15 cellular contexts compared by ENCODE assay signal in the genomic region with DNA sequence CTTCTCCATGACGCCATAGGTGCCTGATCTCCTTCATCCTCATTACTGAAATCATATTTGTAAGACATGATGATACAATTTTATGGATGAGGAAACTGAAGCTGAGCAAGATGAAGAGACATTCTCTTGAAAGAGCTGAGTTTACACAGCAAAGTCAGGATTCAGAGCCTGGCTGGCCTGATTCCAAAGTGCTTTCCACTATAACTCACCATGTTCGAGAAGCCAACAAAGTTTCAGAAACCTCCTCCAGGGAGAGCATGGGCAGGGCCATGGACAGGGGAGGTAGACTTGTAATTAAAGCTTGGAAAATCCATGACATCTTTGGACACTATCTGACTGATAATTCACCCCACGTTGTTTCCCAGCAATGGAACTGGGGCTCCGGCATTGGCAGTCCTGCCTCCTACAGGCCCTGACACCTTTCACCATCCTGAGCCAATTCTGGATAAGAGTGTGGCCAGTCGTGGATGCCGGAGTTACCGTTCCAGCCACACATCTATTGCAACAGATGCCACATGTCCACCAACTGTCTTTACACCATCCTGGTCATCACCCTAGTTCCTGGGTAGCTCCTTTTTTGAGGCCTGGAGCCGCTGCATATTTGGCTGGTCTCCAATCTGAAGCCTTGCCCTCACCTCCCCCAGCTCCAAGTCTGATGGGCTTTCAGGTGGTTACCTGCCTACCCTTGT.
DNase-seq lines count a peak whose midpoint lies in the region; ATAC-seq and TF ChIP-seq lines count a peak whose summit lies in the region.
"Had no signal": no experiment of that assay in that cellular context is flagged by ENCODE, and none has a peak within 500 bp of the region (broad histone marks: within the 10 kb centered on the region; RNA-seq: fewer than 3 reads in every experiment).

No MANE protein-coding gene starts in this region.

- no peak for TF ChIP-seq CTCF in cardiac fibroblast (IDR thresholded peaks at IDR 0.05; ENCODE audit: low read depth, low read length)
- TF ChIP-seq CTCF in hepatocyte (IDR thresholded peaks at IDR 0.05; ENCODE audit: poor library complexity) = no peak
- TF ChIP-seq CTCF in sigmoid colon (IDR thresholded peaks at IDR 0.05) = no peak

- no peaks in the 10 kb centered on the region for H3K79me2 ChIP-seq in GM23248 (ENCODE audit: insufficient read depth)
- H3K79me2 ChIP-seq in hepatocyte = no peaks in the 10 kb centered on the region

- H3K9ac ChIP-seq in GM23248 = no peak overlapping the region

- H3K27me3 Mint-ChIP-seq in natural killer cell treated with Interleukin-12 subunit alpha and Interleukin-12 subunit beta and Interleukin-15 and Interleukin-18, amount 100 ng/mL, for 72 hours = no peaks in the 10 kb centered on the region

- no peak for TF ChIP-seq POLR2A in sigmoid colon (IDR thresholded peaks at IDR 0.05)

- H3K9me2 ChIP-seq in GM23248 (ENCODE audit: insufficient read depth) = no peaks in the 10 kb centered on the region
- no peaks in the 10 kb centered on the region for H3K9me2 ChIP-seq in hepatocyte (replicated peaks; ENCODE audit: insufficient read depth)

- peak; percentile 51 for DNase-seq in GM23248
- DNase-seq in cardiac fibroblast (ENCODE audit: low read depth in 2 of 2) = peak; percentile 46 to 74
- no peak for DNase-seq in hepatocyte (ENCODE audit: low spot score)
- DNase-seq in sigmoid colon = peak; percentile 86
- DNase-seq in activated effector memory CD4-positive, alpha-beta T cell treated with Interleukin-2 at 50 U/mL for 16 hours = no peak
- no peak for DNase-seq in natural killer cell treated with Interleukin-12 subunit alpha and Interleukin-12 subunit beta and Interleukin-15 and Interleukin-18, amount 100 ng/mL, for 72 hours (ENCODE audit: low spot score)
- DNase-seq: CD4-positive, CD25-positive, alpha-beta regulatory T cell; DMS53; MM.1S; NCI-H1105; NCI-H1694 treated with DMSO at 0.1 percent for 48 hours; NCI-H748 treated with DMSO at 0.1 percent for 48 hours had no signal

- no peak overlapping the region for H3K4me2 ChIP-seq in GM23248 (ENCODE audit: unreplicated experiment)
- no peak overlapping the region for H3K4me2 ChIP-seq in hepatocyte

- peaks cover 38% of the 10 kb centered on the region for H3F3A ChIP-seq in GM23248 (ENCODE audit: insufficient read depth)

- no peaks in the 10 kb centered on the region for H4K20me1 ChIP-seq in GM23248 (ENCODE audit: insufficient read depth)
- H4K20me1 ChIP-seq in hepatocyte (ENCODE audit: insufficient read depth, poor library complexity, severe bottlenecking) = no peaks in the 10 kb centered on the region

- H3K4me3 ChIP-seq in GM23248 (no peak overlapping the region), cardiac fibroblast (replicated peaks in 1 of 2; ENCODE audit: low read depth in 2 of 2, low read length in 2 of 2) (no peak overlapping the region), hepatocyte (no peak overlapping the region), sigmoid colon (no peak overlapping the region)

- ATAC-seq in HG02588 (IDR thresholded peaks at IDR 0.05; ENCODE audit: unreplicated experiment) = no peak
- ATAC-seq in HG03521 (IDR thresholded peaks at IDR 0.05; ENCODE audit: unreplicated experiment) = no peak
- no peak for ATAC-seq in natural killer cell treated with Interleukin-12 subunit alpha and Interleukin-12 subunit beta and Interleukin-15 and Interleukin-18, amount 100 ng/mL, for 72 hours
- ATAC-seq: Right ventricle myocardium inferior had no signal

- H2AFZ ChIP-seq in GM23248 = no peak overlapping the region
- no peak overlapping the region for H2AFZ ChIP-seq in hepatocyte

- H3K27me3 ChIP-seq in GM23248 (replicated peaks; ENCODE audit: insufficient read depth) (no peaks in the 10 kb centered on the region), hepatocyte (no peaks in the 10 kb centered on the region), sigmoid colon (no peaks in the 10 kb centered on the region)

- H3K9me3 ChIP-seq in GM23248 (ENCODE audit: low read depth) (no peaks in the 10 kb centered on the region), hepatocyte (ENCODE audit: low read depth) (no peaks in the 10 kb centered on the region), sigmoid colon (no peaks in the 10 kb centered on the region)

- no peak overlapping the region for H3K4me3 Mint-ChIP-seq in natural killer cell treated with Interleukin-12 subunit alpha and Interleukin-12 subunit beta and Interleukin-15 and Interleukin-18, amount 100 ng/mL, for 72 hours

- peaks cover 41% of the 10 kb centered on the region for H3K4me1 ChIP-seq in GM23248 (ENCODE audit: insufficient read depth)
- H3K4me1 ChIP-seq in hepatocyte (ENCODE audit: insufficient read depth) = peaks cover 38% of the 10 kb centered on the region
- H3K4me1 ChIP-seq in sigmoid colon = peaks cover 0 to 55% (median 52%) of the 10 kb centered on the region in 4 donors

- peaks cover 4 to 6% of the 10 kb centered on the region in 2 donors for H3K4me1 Mint-ChIP-seq in natural killer cell treated with Interleukin-12 subunit alpha and Interleukin-12 subunit beta and Interleukin-15 and Interleukin-18, amount 100 ng/mL, for 72 hours (ENCODE audit: low read depth in 2 of 2)

- H3K36me3 ChIP-seq in GM23248 (ENCODE audit: low read depth) = no peaks in the 10 kb centered on the region
- H3K36me3 ChIP-seq in hepatocyte (replicated peaks; ENCODE audit: insufficient read depth, low read depth) = no peaks in the 10 kb centered on the region
- no peaks in the 10 kb centered on the region for H3K36me3 ChIP-seq in sigmoid colon

- intact Hi-C loops in sigmoid colon (cut with DNase I) = loop anchor here (5.0 kb wide), 1 partner anchor 51 kb away; no protein-coding TSS in a partner anchor

- TF ChIP-seq EP300 in sigmoid colon (IDR thresholded peaks at IDR 0.05) = no peak

- in situ Hi-C loops in GM23248 (cut with MboI) = no loop called here

- 69 to 74% methylated on average over 8 of the region's 8 CpGs for WGBS in GM23248 (ENCODE audit: low coverage in 1 of 2, low lambda C conversion rate in 2 of 2, missing lambda C conversion rate in 2 of 2), 2 experiments
- WGBS in hepatocyte (ENCODE audit: low lambda C conversion rate, missing lambda C conversion rate) = 91% methylated on average over 8 of the region's 8 CpGs
- WGBS in sigmoid colon, 2 donors = 90 to 93% methylated on average over 8 of the region's 8 CpGs

- peak overlapping the region in 1 of 2 donors; percentile 6 for H3K27ac Mint-ChIP-seq in natural killer cell treated with Interleukin-12 subunit alpha and Interleukin-12 subunit beta and Interleukin-15 and Interleukin-18, amount 100 ng/mL, for 72 hours

- H3K9me3 Mint-ChIP-seq in natural killer cell treated with Interleukin-12 subunit alpha and Interleukin-12 subunit beta and Interleukin-15 and Interleukin-18, amount 100 ng/mL, for 72 hours = no peaks in the 10 kb centered on the region

- H3K36me3 Mint-ChIP-seq in natural killer cell treated with Interleukin-12 subunit alpha and Interleukin-12 subunit beta and Interleukin-15 and Interleukin-18, amount 100 ng/mL, for 72 hours = peaks cover 4% of the 10 kb centered on the region

- H3K27ac ChIP-seq in GM23248 (no peak overlapping the region), hepatocyte (peak overlapping the region; percentile 90), sigmoid colon (peak overlapping the region; percentile 83 to 94 (median 90))

Comparison
In these comparisons a context has a peak if more than half of its experiments do, and no peak if none do; other contexts are left out.
1. DNase-seq: peak in GM23248 (single experiment), cardiac fibroblast (2 of 2) and sigmoid colon (single experiment); none in hepatocyte (single experiment), activated effector memory CD4-positive, alpha-beta T cell treated with Interleukin-2 at 50 U/mL for 16 hours (single experiment) and natural killer cell treated with Interleukin-12 subunit alpha and Interleukin-12 subunit beta and Interleukin-15 and Interleukin-18, amount 100 ng/mL, for 72 hours (single experiment).